1 cellular context compared by ENCODE assay signal in genomic region chr1:15371610-15372539, GRCh38.
TF ChIP-seq lines count a peak whose summit lies in the region.

No MANE protein-coding gene starts in this region.

TF ChIP-seq in K562, 482 proteins besides CTCF, POLR2A, EP300 and RAD21:
- TF ChIP-seq ZKSCAN1 (IDR thresholded peaks at IDR 0.05; ENCODE audit: low read depth, low read length) (peak; percentile 40; the same call in 1 of the 2 replicates), MEF2A (IDR thresholded peaks at IDR 0.05; ENCODE audit: control insufficient read depth, low read depth, low read length) (no peak), JUN (IDR thresholded peaks at IDR 0.05; ENCODE audit: borderline replicate concordance, low read depth, low read length) (peak; percentile 56; the same call in 1 of the 2 replicates), JUN (CRISPR knock-in tag; IDR thresholded peaks at IDR 0.05; ENCODE audit: borderline replicate concordance) (no peak), CBX8 (IDR thresholded peaks at IDR 0.05; ENCODE audit: borderline replicate concordance, extremely low read depth, low read depth, low read length, poor library complexity, severe bottlenecking) (no peak), EWSR1 (IDR thresholded peaks at IDR 0.05; ENCODE audit: borderline replicate concordance, low read depth, partially characterized antibody) (no peak), RFX7 (CRISPR knock-in tag; IDR thresholded peaks at IDR 0.05) (no peak), ZFX (CRISPR knock-in tag; IDR thresholded peaks at IDR 0.05) (peak; percentile 26; the same call in 1 of the 2 replicates), JUND (IDR thresholded peaks at IDR 0.05; ENCODE audit: borderline replicate concordance, low read depth, low read length) (peak; percentile 73), JUND (tag; IDR thresholded peaks at IDR 0.05; ENCODE audit: borderline replicate concordance, low read depth, low read length) (peak; percentile 18; the same call in 1 of the 3 replicates), ZNF830 (CRISPR knock-in tag; IDR thresholded peaks at IDR 0.05) (no peak), CTBP1 (IDR thresholded peaks at IDR 0.05; ENCODE audit: borderline replicate concordance) (peak; percentile 46; the same call in 1 of the 2 replicates), SOX6 (IDR thresholded peaks at IDR 0.05) (peak; percentile 27; the same call in 1 of the 2 replicates), NFIC (IDR thresholded peaks at IDR 0.05) (0 out of 2 replicates have a peak, but pooled peaks have one; percentile 34), RCOR1 (IDR thresholded peaks at IDR 0.05; ENCODE audit: borderline replicate concordance in 1 of 2, low read depth in 2 of 2, low read length in 2 of 2) (0 out of 4 replicates have a peak, but pooled peaks of 1 of the 2 experiments have one; percentile 37), FOSL1 (tag; conservative IDR thresholded peaks at IDR 0.05) (peak; percentile 82), DPF2 (IDR thresholded peaks at IDR 0.05) (no peak), ZNF696 (CRISPR knock-in tag; conservative IDR thresholded peaks at IDR 0.05) (no peak), CBX5 (IDR thresholded peaks at IDR 0.05; ENCODE audit: borderline replicate concordance, low read depth) (no peak), CHD4 (IDR thresholded peaks at IDR 0.05; ENCODE audit: insufficient read depth, insufficient replicate concordance, low read depth, low read length, poor library complexity, severe bottlenecking) (peak; percentile 39), NFATC3 (IDR thresholded peaks at IDR 0.05) (no peak), ZNF518B (CRISPR knock-in tag; IDR thresholded peaks at IDR 0.05) (no peak), RBBP5 (IDR thresholded peaks at IDR 0.05; ENCODE audit: borderline replicate concordance, insufficient read depth, low read length, poor library complexity, severe bottlenecking) (no peak), KDM2B (CRISPR knock-in tag; IDR thresholded peaks at IDR 0.05) (no peak)
- TF ChIP-seq, protein P1, sequence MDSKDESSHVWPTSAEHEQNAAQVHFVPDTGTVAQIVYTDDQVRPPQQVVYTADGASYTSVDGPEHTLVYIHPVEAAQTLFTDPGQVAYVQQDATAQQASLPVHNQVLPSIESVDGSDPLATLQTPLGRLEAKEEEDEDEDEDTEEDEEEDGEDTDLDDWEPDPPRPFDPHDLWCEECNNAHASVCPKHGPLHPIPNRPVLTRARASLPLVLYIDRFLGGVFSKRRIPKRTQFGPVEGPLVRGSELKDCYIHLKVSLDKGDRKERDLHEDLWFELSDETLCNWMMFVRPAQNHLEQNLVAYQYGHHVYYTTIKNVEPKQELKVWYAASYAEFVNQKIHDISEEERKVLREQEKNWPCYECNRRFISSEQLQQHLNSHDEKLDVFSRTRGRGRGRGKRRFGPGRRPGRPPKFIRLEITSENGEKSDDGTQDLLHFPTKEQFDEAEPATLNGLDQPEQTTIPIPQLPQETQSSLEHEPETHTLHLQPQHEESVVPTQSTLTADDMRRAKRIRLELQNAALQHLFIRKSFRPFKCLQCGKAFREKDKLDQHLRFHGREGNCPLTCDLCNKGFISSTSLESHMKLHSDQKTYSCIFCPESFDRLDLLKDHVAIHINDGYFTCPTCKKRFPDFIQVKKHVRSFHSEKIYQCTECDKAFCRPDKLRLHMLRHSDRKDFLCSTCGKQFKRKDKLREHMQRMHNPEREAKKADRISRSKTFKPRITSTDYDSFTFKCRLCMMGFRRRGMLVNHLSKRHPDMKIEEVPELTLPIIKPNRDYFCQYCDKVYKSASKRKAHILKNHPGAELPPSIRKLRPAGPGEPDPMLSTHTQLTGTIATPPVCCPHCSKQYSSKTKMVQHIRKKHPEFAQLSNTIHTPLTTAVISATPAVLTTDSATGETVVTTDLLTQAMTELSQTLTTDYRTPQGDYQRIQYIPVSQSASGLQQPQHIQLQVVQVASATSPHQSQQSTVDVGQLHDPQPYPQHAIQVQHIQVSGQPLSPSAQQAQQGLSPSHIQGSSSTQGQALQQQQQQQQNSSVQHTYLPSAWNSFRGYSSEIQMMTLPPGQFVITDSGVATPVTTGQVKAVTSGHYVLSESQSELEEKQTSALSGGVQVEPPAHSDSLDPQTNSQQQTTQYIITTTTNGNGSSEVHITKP (IDR thresholded peaks at IDR 0.05; ENCODE audit: partially characterized antibody): peak; percentile 8
- TF ChIP-seq, protein P2, sequence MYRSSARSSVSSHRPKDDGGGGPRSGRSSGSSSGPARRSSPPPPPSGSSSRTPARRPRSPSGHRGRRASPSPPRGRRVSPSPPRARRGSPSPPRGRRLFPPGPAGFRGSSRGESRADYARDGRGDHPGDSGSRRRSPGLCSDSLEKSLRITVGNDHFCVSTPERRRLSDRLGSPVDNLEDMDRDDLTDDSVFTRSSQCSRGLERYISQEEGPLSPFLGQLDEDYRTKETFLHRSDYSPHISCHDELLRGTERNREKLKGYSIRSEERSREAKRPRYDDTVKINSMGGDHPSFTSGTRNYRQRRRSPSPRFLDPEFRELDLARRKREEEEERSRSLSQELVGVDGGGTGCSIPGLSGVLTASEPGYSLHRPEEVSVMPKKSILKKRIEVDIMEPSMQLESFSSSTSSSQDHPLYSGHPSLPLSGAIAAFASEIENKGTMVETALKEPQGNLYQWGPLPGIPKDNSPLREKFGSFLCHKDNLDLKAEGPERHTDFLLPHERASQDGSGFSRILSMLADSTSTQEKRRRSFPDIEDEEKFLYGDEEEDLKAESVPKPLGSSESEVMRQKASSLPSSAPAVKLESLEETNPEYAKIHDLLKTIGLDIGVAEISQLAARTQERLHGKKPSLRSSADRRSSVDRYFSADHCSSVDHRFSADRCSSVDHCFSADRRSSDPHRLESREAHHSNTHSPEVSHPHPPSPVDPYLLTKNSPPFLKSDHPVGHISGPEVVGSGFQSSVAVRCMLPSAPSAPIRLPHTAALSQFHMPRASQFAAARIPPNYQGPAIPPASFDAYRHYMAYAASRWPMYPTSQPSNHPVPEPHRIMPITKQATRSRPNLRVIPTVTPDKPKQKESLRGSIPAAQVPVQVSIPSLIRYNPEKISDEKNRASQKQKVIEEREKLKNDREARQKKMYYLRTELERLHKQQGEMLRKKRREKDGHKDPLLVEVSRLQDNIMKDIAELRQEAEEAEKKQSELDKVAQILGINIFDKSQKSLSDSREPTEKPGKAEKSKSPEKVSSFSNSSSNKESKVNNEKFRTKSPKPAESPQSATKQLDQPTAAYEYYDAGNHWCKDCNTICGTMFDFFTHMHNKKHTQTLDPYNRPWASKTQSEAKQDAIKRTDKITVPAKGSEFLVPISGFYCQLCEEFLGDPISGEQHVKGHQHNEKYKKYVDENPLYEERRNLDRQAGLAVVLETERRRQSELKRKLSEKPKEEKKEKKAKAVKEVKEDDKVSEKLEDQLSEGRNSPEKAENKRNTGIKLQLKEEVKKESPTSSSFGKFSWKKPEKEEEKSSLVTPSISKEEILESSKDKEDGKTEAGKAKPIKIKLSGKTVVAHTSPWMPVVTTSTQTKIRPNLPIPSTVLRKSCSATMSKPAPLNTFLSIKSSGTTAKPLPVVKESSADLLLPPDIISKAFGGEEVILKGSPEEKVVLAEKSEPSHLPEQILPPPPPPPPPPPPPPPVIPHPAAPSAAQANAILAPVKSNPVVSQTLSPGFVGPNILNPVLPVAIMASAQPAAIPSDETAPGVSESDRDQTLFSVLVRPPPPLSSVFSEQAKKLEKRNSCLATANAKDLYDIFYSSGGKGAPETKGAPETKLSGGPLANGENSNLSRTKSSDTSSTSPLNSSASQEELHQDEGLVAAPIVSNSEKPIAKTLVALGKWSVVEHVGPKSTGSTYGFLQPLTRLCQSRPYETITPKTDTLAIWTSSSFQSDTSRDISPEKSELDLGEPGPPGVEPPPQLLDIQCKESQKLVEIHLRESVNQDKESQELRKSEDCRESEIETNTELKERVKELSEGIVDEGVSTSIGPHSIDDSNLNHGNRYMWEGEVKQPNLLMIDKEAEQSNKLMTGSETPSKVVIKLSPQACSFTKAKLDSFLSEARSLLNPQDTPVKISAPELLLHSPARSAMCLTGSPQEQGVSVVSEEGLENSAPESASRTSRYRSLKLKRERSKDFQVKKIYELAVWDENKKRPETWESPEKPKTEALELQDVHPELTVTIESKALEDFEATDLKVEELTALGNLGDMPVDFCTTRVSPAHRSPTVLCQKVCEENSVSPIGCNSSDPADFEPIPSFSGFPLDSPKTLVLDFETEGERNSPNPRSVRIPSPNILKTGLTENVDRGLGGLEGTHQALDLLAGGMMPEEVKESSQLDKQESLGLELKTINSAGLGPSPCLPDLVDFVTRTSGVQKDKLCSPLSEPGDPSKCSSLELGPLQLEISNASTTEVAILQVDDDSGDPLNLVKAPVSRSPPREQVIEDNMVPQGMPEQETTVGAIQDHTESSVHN (IDR thresholded peaks at IDR 0.05; ENCODE audit: borderline replicate concordance in 1 of 2, low read depth in 1 of 2): no peak
- TF ChIP-seq, protein P3, sequence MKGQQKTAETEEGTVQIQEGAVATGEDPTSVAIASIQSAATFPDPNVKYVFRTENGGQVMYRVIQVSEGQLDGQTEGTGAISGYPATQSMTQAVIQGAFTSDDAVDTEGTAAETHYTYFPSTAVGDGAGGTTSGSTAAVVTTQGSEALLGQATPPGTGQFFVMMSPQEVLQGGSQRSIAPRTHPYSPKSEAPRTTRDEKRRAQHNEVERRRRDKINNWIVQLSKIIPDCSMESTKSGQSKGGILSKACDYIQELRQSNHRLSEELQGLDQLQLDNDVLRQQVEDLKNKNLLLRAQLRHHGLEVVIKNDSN (CRISPR knock-in tag; IDR thresholded peaks at IDR 0.05): peak; percentile 58
- TF ChIP-seq, protein P4, sequence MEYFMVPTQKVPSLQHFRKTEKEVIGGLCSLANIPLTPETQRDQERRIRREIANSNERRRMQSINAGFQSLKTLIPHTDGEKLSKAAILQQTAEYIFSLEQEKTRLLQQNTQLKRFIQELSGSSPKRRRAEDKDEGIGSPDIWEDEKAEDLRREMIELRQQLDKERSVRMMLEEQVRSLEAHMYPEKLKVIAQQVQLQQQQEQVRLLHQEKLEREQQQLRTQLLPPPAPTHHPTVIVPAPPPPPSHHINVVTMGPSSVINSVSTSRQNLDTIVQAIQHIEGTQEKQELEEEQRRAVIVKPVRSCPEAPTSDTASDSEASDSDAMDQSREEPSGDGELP (CRISPR knock-in tag; IDR thresholded peaks at IDR 0.05; ENCODE audit: borderline replicate concordance): peak; percentile 22; the same call in 1 of the 2 replicates
- TF ChIP-seq, protein P5, sequence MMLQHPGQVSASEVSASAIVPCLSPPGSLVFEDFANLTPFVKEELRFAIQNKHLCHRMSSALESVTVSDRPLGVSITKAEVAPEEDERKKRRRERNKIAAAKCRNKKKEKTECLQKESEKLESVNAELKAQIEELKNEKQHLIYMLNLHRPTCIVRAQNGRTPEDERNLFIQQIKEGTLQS (IDR thresholded peaks at IDR 0.05): peak; percentile 30; the same call in 1 of the 2 replicates
- TF ChIP-seq, protein P5 (CRISPR knock-in tag; conservative IDR thresholded peaks at IDR 0.05): no peak
TF ChIP-seq in K562: peak in this region for 14.
